1 cellular context compared by ENCODE assay signal in the genomic region with DNA sequence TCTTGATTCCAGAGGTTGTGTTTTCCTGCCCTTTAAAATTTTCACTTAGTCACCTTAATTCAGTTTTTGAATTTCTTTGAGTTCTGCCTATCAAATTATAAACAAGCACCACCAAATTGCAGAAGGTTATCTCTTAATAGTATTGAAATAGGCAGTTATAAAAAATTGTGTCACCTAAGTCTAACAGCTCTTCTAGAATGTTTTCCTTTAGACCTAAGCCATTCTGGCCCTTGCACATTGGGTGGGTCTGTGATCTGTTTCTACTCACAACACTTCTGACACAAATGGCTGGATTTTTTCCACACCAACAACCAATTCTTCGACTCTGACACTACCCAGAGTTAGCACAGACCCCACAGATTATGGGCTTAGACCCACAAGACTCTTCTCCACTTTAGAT.
TF ChIP-seq lines count a peak whose summit lies in the region.

No MANE protein-coding gene starts in this region.

TF ChIP-seq in HepG2, 621 proteins besides CTCF, POLR2A, EP300 and RAD21 (continued from another document):
- TF ChIP-seq, protein P1, sequence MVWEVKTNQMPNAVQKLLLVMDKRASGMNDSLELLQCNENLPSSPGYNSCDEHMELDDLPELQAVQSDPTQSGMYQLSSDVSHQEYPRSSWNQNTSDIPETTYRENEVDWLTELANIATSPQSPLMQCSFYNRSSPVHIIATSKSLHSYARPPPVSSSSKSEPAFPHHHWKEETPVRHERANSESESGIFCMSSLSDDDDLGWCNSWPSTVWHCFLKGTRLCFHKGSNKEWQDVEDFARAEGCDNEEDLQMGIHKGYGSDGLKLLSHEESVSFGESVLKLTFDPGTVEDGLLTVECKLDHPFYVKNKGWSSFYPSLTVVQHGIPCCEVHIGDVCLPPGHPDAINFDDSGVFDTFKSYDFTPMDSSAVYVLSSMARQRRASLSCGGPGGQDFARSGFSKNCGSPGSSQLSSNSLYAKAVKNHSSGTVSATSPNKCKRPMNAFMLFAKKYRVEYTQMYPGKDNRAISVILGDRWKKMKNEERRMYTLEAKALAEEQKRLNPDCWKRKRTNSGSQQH (CRISPR knock-in tag; IDR thresholded peaks at IDR 0.05; ENCODE audit: low read depth): no peak
